In genomic region chr1:17568014-17568413, GRCh38 we compare ENCODE assay signal across 19 cellular contexts. TPM values are rescaled to one million over a fixed set of nuclear protein-coding genes. Genes with fewer than 3 reads are reported as not detected.
DNase-seq lines count a peak whose midpoint lies in the region; ATAC-seq, FAIRE-seq and TF ChIP-seq lines count a peak whose summit lies in the region.
"Had no signal": no experiment of that assay in that cellular context is flagged by ENCODE, and none has a peak within 500 bp of the region (broad histone marks: within the 10 kb centered on the region; RNA-seq: fewer than 3 reads in every experiment).

No MANE protein-coding gene starts in this region.

- H3K36me3 Mint-ChIP-seq in activated CD4-positive, alpha-beta T cell treated with anti-CD3 and anti-CD28 coated beads, Interleukin-2, amount 10 ng/mL, durations not matched to agents 7 days and 5 days (ENCODE audit: low read depth), result no peaks in the 10 kb centered on the region
- H3K36me3 Mint-ChIP-seq: stimulated activated effector memory CD8-positive, alpha-beta T cell treated with anti-CD3 and anti-CD28 coated beads, Interleukin-12 subunit alpha, Interleukin-12 subunit beta, amount 100 ng/mL, for 72 hours had no signal

- 71 to 82% methylated on average over 3 of the region's 3 CpGs for WGBS in aorta, 2 donors

- POLR2A ChIA-PET in activated CD4-positive, alpha-beta T cell treated with anti-CD3 and anti-CD28 coated beads, Interleukin-2, amount 10 ng/mL, durations not matched to agents 7 days and 5 days (lab: Charles Lee), result no interaction called here

- H3K9ac ChIP-seq in kidney (ENCODE audit: low read length in 2 of 2) (peak overlapping the region; percentile 26 to 75), rectal smooth muscle tissue (ENCODE audit: low read length) (no peak overlapping the region)

- no peaks in the 10 kb centered on the region for H3K27me3 ChIP-seq in left ventricle myocardium inferior (ENCODE audit: low read depth)
- no peaks in the 10 kb centered on the region for H3K27me3 ChIP-seq in rectal smooth muscle tissue (ENCODE audit: control insufficient read depth, insufficient read depth, low read length)
- H3K27me3 ChIP-seq in aorta (ENCODE audit: control insufficient read depth in 1 of 2, insufficient read depth in 2 of 2, low read length in 1 of 2), result no peaks in the 10 kb centered on the region

- H3K4me3 ChIP-seq in left ventricle myocardium inferior (no peak overlapping the region), kidney (ENCODE audit: low read length in 2 of 2) (no peak overlapping the region), rectal smooth muscle tissue (ENCODE audit: low read length) (no peak overlapping the region), aorta (ENCODE audit: low read length in 2 of 2) (no peak overlapping the region)
- H3K4me3 ChIP-seq: A549, mucosa of descending colon had no signal

- H3K36me3 ChIP-seq in left ventricle myocardium inferior (no peaks in the 10 kb centered on the region), kidney (ENCODE audit: control insufficient read depth in 1 of 2, insufficient read depth in 2 of 2, low read length in 2 of 2) (no peaks in the 10 kb centered on the region), rectal smooth muscle tissue (ENCODE audit: control insufficient read depth, insufficient read depth, low read length) (no peaks in the 10 kb centered on the region), aorta (ENCODE audit: control insufficient read depth in 1 of 2, insufficient read depth in 2 of 2, low read length in 1 of 2) (no peaks in the 10 kb centered on the region)

- H3K9me3 Mint-ChIP-seq in activated CD4-positive, alpha-beta T cell treated with anti-CD3 and anti-CD28 coated beads, Interleukin-2, amount 10 ng/mL, durations not matched to agents 7 days and 5 days, result no peaks in the 10 kb centered on the region
- H3K9me3 Mint-ChIP-seq: activated T-cell treated with anti-CD3 and anti-CD28 coated beads, Interleukin-2, amount 50 U/mL, for 24 hours; stimulated activated effector memory CD8-positive, alpha-beta T cell treated with anti-CD3 and anti-CD28 coated beads, Interleukin-12 subunit alpha, Interleukin-12 subunit beta, amount 100 ng/mL, for 72 hours; T-helper 1 cell treated with Interleukin-12 subunit alpha and Interleukin-12 subunit beta and Interleukin-4 antibody, amounts not matched to agents 30 μg/mL and 1 μg/mL, for 36 hours had no signal

- DNase-seq in left ventricle myocardium inferior, result no peak
- DNase-seq in Right ventricle myocardium superior, result no peak
- DNase-seq in kidney, result no peak
- peak in 1 of 2 donors; percentile 56 for DNase-seq in aorta
- no peak for DNase-seq in activated CD4-positive, alpha-beta T cell treated with anti-CD3 and anti-CD28 coated beads, Interleukin-2, amount 10 ng/mL, durations not matched to agents 7 days and 5 days
- no peak for DNase-seq in NCI-H510A treated with DMSO at 0.1 percent for 48 hours (lab: John Stamatoyannopoulos, UW)
- DNase-seq: activated CD4-positive, alpha-beta T cell treated with anti-CD3 and anti-CD28 coated beads for 4 hours; activated T-cell treated with anti-CD3 and anti-CD28 coated beads, Interleukin-2, amount 50 U/mL, for 24 hours; GF-D8; GOT3; mucosa of descending colon; NCI-H2029 treated with DMSO at 0.1 percent for 48 hours; NCI-H69; stimulated activated CD4-positive, alpha-beta T cell treated with anti-CD3 and anti-CD28 coated beads, Interleukin-4, amount 100 ng/mL, for 24 hours had no signal

- H3K4me1 ChIP-seq in left ventricle myocardium inferior, result peaks cover 100% of the 10 kb centered on the region
- H3K4me1 ChIP-seq in kidney (ENCODE audit: control insufficient read depth in 1 of 2, insufficient read depth in 1 of 2, low read depth in 1 of 2, low read length in 2 of 2), result peaks cover 58 to 75% of the 10 kb centered on the region in 2 donors
- H3K4me1 ChIP-seq in rectal smooth muscle tissue (ENCODE audit: control insufficient read depth, insufficient read depth, low read length), result peaks cover 48% of the 10 kb centered on the region
- H3K4me1 ChIP-seq in aorta (ENCODE audit: control insufficient read depth in 1 of 2, insufficient read depth in 2 of 2, low read length in 2 of 2), result peaks cover 0 to 5% of the 10 kb centered on the region in 2 donors

- H3K27ac ChIP-seq in left ventricle myocardium inferior (replicated peaks) (peak overlapping the region; percentile 96), kidney (ENCODE audit: low read depth in 2 of 2, low read length in 2 of 2) (peak overlapping the region; percentile 19 to 98), rectal smooth muscle tissue (ENCODE audit: low read depth, low read length) (peak overlapping the region; percentile 88), aorta (ENCODE audit: low read depth in 1 of 2, low read length in 2 of 2) (peak overlapping the region; percentile 97 to 99)

- intact Hi-C loops in left ventricle myocardium inferior (cut with micrococcal nuclease), result no loop called here
- intact Hi-C loops in Right ventricle myocardium superior (cut with DNase I), result no loop called here
- intact Hi-C loops in kidney (cut with DNase I), result no loop called here
- intact Hi-C loops in aorta (cut with DNase I), result no loop called here

- no peaks in the 10 kb centered on the region for H3K27me3 Mint-ChIP-seq in activated CD4-positive, alpha-beta T cell treated with anti-CD3 and anti-CD28 coated beads, Interleukin-2, amount 10 ng/mL, durations not matched to agents 7 days and 5 days

- no peak overlapping the region for H3K27ac Mint-ChIP-seq in activated CD4-positive, alpha-beta T cell treated with anti-CD3 and anti-CD28 coated beads, Interleukin-2, amount 10 ng/mL, durations not matched to agents 7 days and 5 days
- H3K27ac Mint-ChIP-seq: activated T-cell treated with anti-CD3 and anti-CD28 coated beads, Interleukin-2, amount 50 U/mL, for 24 hours; stimulated activated effector memory CD8-positive, alpha-beta T cell treated with anti-CD3 and anti-CD28 coated beads, Interleukin-12 subunit alpha, Interleukin-12 subunit beta, amount 100 ng/mL, for 72 hours; T-helper 1 cell treated with Interleukin-12 subunit alpha and Interleukin-12 subunit beta and Interleukin-4 antibody, amounts not matched to agents 30 μg/mL and 1 μg/mL, for 36 hours had no signal

- H3K9me3 ChIP-seq in left ventricle myocardium inferior (replicated peaks) (no peaks in the 10 kb centered on the region), kidney (ENCODE audit: control insufficient read depth in 1 of 2, low read length in 2 of 2) (no peaks in the 10 kb centered on the region), aorta (ENCODE audit: control insufficient read depth, low read length) (no peaks in the 10 kb centered on the region)
- H3K9me3 ChIP-seq: A549, mucosa of descending colon had no signal

- ATAC-seq in Right ventricle myocardium superior (ENCODE audit: poor library complexity) (no peak), aorta (ENCODE audit: low FRiP score) (no peak), HG03571 (IDR thresholded peaks at IDR 0.05; ENCODE audit: unreplicated experiment) (no peak)
- ATAC-seq: A549; mucosa of descending colon; stimulated activated effector memory CD8-positive, alpha-beta T cell treated with anti-CD3 and anti-CD28 coated beads, Interleukin-12 subunit alpha, Interleukin-12 subunit beta, amount 100 ng/mL, for 72 hours had no signal

- TF ChIP-seq CTCF in left ventricle myocardium inferior (IDR thresholded peaks at IDR 0.05; ENCODE audit: borderline replicate concordance), result no peak
- no peak for TF ChIP-seq CTCF in kidney (IDR thresholded peaks at IDR 0.05; ENCODE audit: borderline replicate concordance, extremely low read depth, insufficient read depth)

- H3K4me1 Mint-ChIP-seq in activated CD4-positive, alpha-beta T cell treated with anti-CD3 and anti-CD28 coated beads, Interleukin-2, amount 10 ng/mL, durations not matched to agents 7 days and 5 days, result no peaks in the 10 kb centered on the region
- H3K4me1 Mint-ChIP-seq: stimulated activated effector memory CD8-positive, alpha-beta T cell treated with anti-CD3 and anti-CD28 coated beads, Interleukin-12 subunit alpha, Interleukin-12 subunit beta, amount 100 ng/mL, for 72 hours had no signal

- CTCF ChIA-PET in activated CD4-positive, alpha-beta T cell treated with anti-CD3 and anti-CD28 coated beads, Interleukin-2, amount 10 ng/mL, durations not matched to agents 7 days and 5 days (lab: Charles Lee), result no interaction called here

- no peak for FAIRE-seq in kidney (lab: Jason Lieb, UNC)
- FAIRE-seq: A549 had no signal

- no peak overlapping the region for H3K4me3 Mint-ChIP-seq in activated CD4-positive, alpha-beta T cell treated with anti-CD3 and anti-CD28 coated beads, Interleukin-2, amount 10 ng/mL, durations not matched to agents 7 days and 5 days
- H3K4me3 Mint-ChIP-seq: activated T-cell treated with anti-CD3 and anti-CD28 coated beads, Interleukin-2, amount 50 U/mL, for 24 hours; stimulated activated effector memory CD8-positive, alpha-beta T cell treated with anti-CD3 and anti-CD28 coated beads, Interleukin-12 subunit alpha, Interleukin-12 subunit beta, amount 100 ng/mL, for 72 hours; T-helper 1 cell treated with Interleukin-12 subunit alpha and Interleukin-12 subunit beta and Interleukin-4 antibody, amounts not matched to agents 30 μg/mL and 1 μg/mL, for 36 hours had no signal

RNA-seq across cellular contexts. Expression of gene ARHGEF10L, which starts 28.5 kb away (rescaled TPM):
- total RNA-seq in left ventricle myocardium inferior (59.1 TPM), Right ventricle myocardium superior (55.6 TPM), kidney (91.9 TPM), aorta (100 to 1,000 TPM; 143 to 190 TPM)
- polyA plus RNA-seq in kidney (ENCODE audit: insufficient read depth, low read depth, low replicate concordance) (40.8 TPM), aorta (100 to 1,000 TPM in 1 of 2 donors, 10 to 100 TPM in 1; 24.0 to 122 TPM)
- total RNA-seq in activated CD4-positive, alpha-beta T cell treated with anti-CD3 and anti-CD28 coated beads, Interleukin-2, amount 10 ng/mL, durations not matched to agents 7 days and 5 days, result not detected

Comparison
In these comparisons a context has a peak if more than half of its experiments do, and no peak if none do; other contexts are left out.
1. RNA of gene ARHGEF10L, which starts 28.5 kb away (total RNA-seq): 143 to 190 TPM in aorta, 91.9 TPM in kidney (single experiment), 59.1 TPM in left ventricle myocardium inferior (single experiment) and 55.6 TPM in Right ventricle myocardium superior (single experiment); not detected in activated CD4-positive, alpha-beta T cell treated with anti-CD3 and anti-CD28 coated beads, Interleukin-2, amount 10 ng/mL, durations not matched to agents 7 days and 5 days; every median in the first group is over 10 times any median in the second.
2. Peak in every context shown above with its lines, with median percentiles within 50 percentile points of each other: H3K27ac ChIP-seq.